Comparison of ENCODE assay signal across 17 cellular contexts in genomic region chr16:84791088-84791487, GRCh38.
"Had no signal": no experiment of that assay in that cellular context is flagged by ENCODE, and none has a peak within 500 bp of the region (broad histone marks: within the 10 kb centered on the region; RNA-seq: fewer than 3 reads in every experiment).

No MANE protein-coding gene starts in this region.

- H3K9me3 ChIP-seq: adrenal gland, body of pancreas, spleen, upper lobe of left lung had no signal

- H3K4me3 ChIP-seq: adrenal gland, body of pancreas, spleen, upper lobe of left lung had no signal

- H3K27me3 ChIP-seq: adrenal gland, body of pancreas, spleen, upper lobe of left lung had no signal

- H3K9ac ChIP-seq: parathyroid adenoma had no signal

- H3K36me3 ChIP-seq: adrenal gland, upper lobe of left lung had no signal

- H2AFZ ChIP-seq: parathyroid adenoma had no signal

- H3K27ac ChIP-seq: adrenal gland, body of pancreas, parathyroid adenoma, spleen, upper lobe of left lung had no signal

- ATAC-seq: activated T-helper 17 cell treated with anti-CD3 and anti-CD28 coated beads, Interleukin-2, amount 50 U/mL, for 72 hours; body of pancreas; left colon; stimulated activated naive B cell treated with anti-CD40 and anti-IgM and Interleukin-4, amounts not matched to agents 10 μg/mL and 1 μg/mL and 100 μg/mL, for 72 hours had no signal

- DNase-seq: activated CD4-positive, alpha-beta T cell treated with anti-CD3 and anti-CD28 coated beads, Interleukin-2, amount 50 U/mL, for 1 hour; activated CD4-positive, CD25-positive, alpha-beta regulatory T cell; activated naive CD4-positive, alpha-beta T cell treated with anti-CD3 and anti-CD28 coated beads, Interleukin-2, amount 50 U/mL, for 16 hours; activated T-cell treated with anti-CD3 and anti-CD28 coated beads for 4 hours; adrenal gland; body of pancreas; cortex of kidney; effector CD8-positive, alpha-beta T cell; immature natural killer cell; left colon; retina; stimulated activated CD4-positive, alpha-beta T cell treated with anti-CD3 and anti-CD28 coated beads, Interleukin-1b, Interleukin-23, amount 100 ng/mL, for 48 hours; stimulated activated naive B cell treated with anti-CD40 and anti-IgM and Interleukin-4, amounts not matched to agents 10 μg/mL and 1 μg/mL and 100 μg/mL, for 72 hours; upper lobe of left lung had no signal

- H3K79me2 ChIP-seq: parathyroid adenoma had no signal
